Comparison of ENCODE assay signal across 22 cellular contexts in the genomic region with DNA sequence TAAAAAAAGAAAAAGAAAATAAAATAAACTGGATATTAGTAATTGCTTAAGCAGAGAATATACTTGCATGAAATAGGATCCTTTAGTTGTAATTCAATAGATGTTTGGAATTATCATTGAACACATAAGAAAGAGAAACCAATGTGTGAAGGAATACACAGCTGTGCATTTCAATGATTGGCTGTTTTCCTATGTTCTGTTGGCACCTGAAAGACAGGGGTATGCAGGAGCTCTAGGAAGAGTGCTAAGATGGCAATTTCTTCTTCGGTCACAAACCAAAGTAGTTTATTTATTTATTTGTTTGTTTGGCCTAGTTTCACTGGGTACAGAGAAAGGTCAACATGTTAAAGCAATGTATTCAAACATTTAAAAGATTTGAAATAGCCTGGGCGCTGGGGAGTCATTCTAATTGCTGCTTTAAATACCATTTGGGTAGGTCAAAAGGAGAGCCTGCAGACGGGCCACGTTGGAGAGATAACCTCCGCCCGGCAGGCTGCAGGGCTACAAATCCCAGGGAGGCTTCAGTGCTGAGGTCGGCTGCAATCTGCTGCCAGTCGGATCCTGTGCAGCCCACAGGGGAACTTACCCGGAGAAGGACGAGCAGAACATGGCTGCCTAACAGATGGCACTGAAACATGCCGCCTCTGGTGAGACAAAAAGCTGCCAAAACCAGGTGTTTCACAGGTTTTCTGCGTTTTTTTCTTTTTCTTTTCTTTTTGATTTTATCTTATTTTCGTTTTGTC.
DNase-seq lines count a peak whose midpoint lies in the region; ATAC-seq and TF ChIP-seq lines count a peak whose summit lies in the region.
"Had no signal": no experiment of that assay in that cellular context is flagged by ENCODE, and none has a peak within 500 bp of the region (broad histone marks: within the 10 kb centered on the region; RNA-seq: fewer than 3 reads in every experiment).

No MANE protein-coding gene starts in this region.

- H3K9me3 Mint-ChIP-seq in type B pancreatic cell = no peaks in the 10 kb centered on the region

- H4K20me1 ChIP-seq in Karpas-422 (ENCODE audit: insufficient read depth, low read depth, low read length) = no peaks in the 10 kb centered on the region

- H3K4me2 ChIP-seq in Karpas-422 (ENCODE audit: low read depth, low read length, poor library complexity, severe bottlenecking) = no peak overlapping the region

- H3K4me3 ChIP-seq in BE2C (ENCODE audit: low read depth, low read length) = no peak overlapping the region
- peak overlapping the region in 1 of 2 donors; percentile 0 for H3K4me3 ChIP-seq in body of pancreas
- H3K4me3 ChIP-seq in lower lobe of right lung = peak overlapping the region; percentile 29
- H3K4me3 ChIP-seq in Karpas-422 (ENCODE audit: low read length) = no peak overlapping the region
- no peak overlapping the region for H3K4me3 ChIP-seq in breast epithelium
- H3K4me3 ChIP-seq: colonic mucosa, MG63, spleen had no signal

- no peaks in the 10 kb centered on the region for H3K27me3 Mint-ChIP-seq in type B pancreatic cell
- H3K27me3 Mint-ChIP-seq: activated naive CD4-positive, alpha-beta T cell treated with anti-CD3 and anti-CD28 coated beads, Interleukin-2, amount 50 U/mL, for 24 hours; CD4-positive, alpha-beta T cell; IgD-negative memory B cell had no signal

- WGBS in body of pancreas, 2 donors = 29 to 31% methylated on average over 13 of the region's 13 CpGs

- no peaks in the 10 kb centered on the region for H3K4me1 Mint-ChIP-seq in type B pancreatic cell (ENCODE audit: unreplicated experiment)
- H3K4me1 Mint-ChIP-seq: activated naive CD4-positive, alpha-beta T cell treated with anti-CD3 and anti-CD28 coated beads, Interleukin-2, amount 50 U/mL, for 24 hours; IgD-negative memory B cell; neural crest cell had no signal

- no peak overlapping the region for H3K9ac ChIP-seq in Karpas-422 (ENCODE audit: low read length)

- DNase-seq in BE2C (peak; percentile 22), HuH-7 (ENCODE audit: low spot score) (peak; percentile 1), body of pancreas (peak; percentile 46 to 72 (median 57)), lower lobe of right lung (no peak), type B pancreatic cell (ENCODE audit: extremely low spot score, unreplicated experiment) (no peak), Karpas-422 (no peak), breast epithelium (ENCODE audit: low spot score in 2 of 2) (no peak)
- no peak for DNase-seq in stimulated activated naive CD4-positive, alpha-beta T cell treated with Interleukin-2 at 50 U/mL for 16 hours (lab: John Stamatoyannopoulos, UW)
- DNase-seq: activated T-cell treated with anti-CD3 and anti-CD28 coated beads, Interleukin-2, amount 50 U/mL, for 4 hours; CD4-positive, alpha-beta T cell; colonic mucosa; DMS53; HFFc6; hypothalamus; MG63; NCI-H187 treated with DMSO at 0.1 percent for 48 hours; NCI-H69; spleen; T-helper 2 cell had no signal

- H3K9me3 ChIP-seq in BE2C (no peaks in the 10 kb centered on the region), body of pancreas (no peaks in the 10 kb centered on the region), lower lobe of right lung (no peaks in the 10 kb centered on the region), Karpas-422 (ENCODE audit: low read length) (peaks cover 11% of the 10 kb centered on the region), breast epithelium (no peaks in the 10 kb centered on the region)
- H3K9me3 ChIP-seq: colonic mucosa, MG63 had no signal

- intact Hi-C loops in body of pancreas (cut with DNase I) = no loop called here
- intact Hi-C loops in lower lobe of right lung (cut with DNase I) = no loop called here
- intact Hi-C loops in breast epithelium (cut with DNase I; ENCODE audit: low total_unique reads) = no loop called here

- H3K9me2 ChIP-seq in Karpas-422 (replicated peaks; ENCODE audit: insufficient read depth, low read length) = no peaks in the 10 kb centered on the region

- H3K4me3 Mint-ChIP-seq in type B pancreatic cell = no peak overlapping the region
- H3K4me3 Mint-ChIP-seq: activated naive CD4-positive, alpha-beta T cell treated with anti-CD3 and anti-CD28 coated beads, Interleukin-2, amount 50 U/mL, for 24 hours; activated T-cell treated with anti-CD3 and anti-CD28 coated beads, Interleukin-2, amount 50 U/mL, for 4 hours; CD4-positive, alpha-beta T cell; HFFc6; IgD-negative memory B cell; neural crest cell had no signal

- H2AFZ ChIP-seq in Karpas-422 (ENCODE audit: low read length) = no peak overlapping the region

- H3K4me1 ChIP-seq in BE2C (no peaks in the 10 kb centered on the region), body of pancreas (peaks cover 14% of the 10 kb centered on the region), lower lobe of right lung (no peaks in the 10 kb centered on the region), Karpas-422 (ENCODE audit: low read length) (no peaks in the 10 kb centered on the region), breast epithelium (no peaks in the 10 kb centered on the region)
- H3K4me1 ChIP-seq: colonic mucosa, spleen had no signal

- no peaks in the 10 kb centered on the region for H3K36me3 Mint-ChIP-seq in type B pancreatic cell
- H3K36me3 Mint-ChIP-seq: activated naive CD4-positive, alpha-beta T cell treated with anti-CD3 and anti-CD28 coated beads, Interleukin-2, amount 50 U/mL, for 24 hours; IgD-negative memory B cell had no signal

- H3K36me3 ChIP-seq in BE2C (no peaks in the 10 kb centered on the region), body of pancreas (replicated peaks in 1 of 2; ENCODE audit: insufficient read depth in 1 of 2, low read depth in 2 of 2) (no peaks in the 10 kb centered on the region), lower lobe of right lung (no peaks in the 10 kb centered on the region), Karpas-422 (ENCODE audit: insufficient read depth, low read length) (no peaks in the 10 kb centered on the region), breast epithelium (no peaks in the 10 kb centered on the region)
- H3K36me3 ChIP-seq: colonic mucosa, MG63, spleen had no signal

- ATAC-seq in body of pancreas = peak; percentile 89
- peak in 1 of 2 donors; percentile 57 for ATAC-seq in lower lobe of right lung
- ATAC-seq: activated T-cell treated with anti-CD3 and anti-CD28 coated beads, Interleukin-2, amount 50 U/mL, for 4 hours had no signal

- TF ChIP-seq POLR2A in body of pancreas (IDR thresholded peaks at IDR 0.05) = peak in 1 of 3 donors; percentile 52
- TF ChIP-seq POLR2A in breast epithelium (IDR thresholded peaks at IDR 0.05) = no peak

- no peak overlapping the region for H3K27ac Mint-ChIP-seq in type B pancreatic cell
- H3K27ac Mint-ChIP-seq: activated naive CD4-positive, alpha-beta T cell treated with anti-CD3 and anti-CD28 coated beads, Interleukin-2, amount 50 U/mL, for 24 hours; CD4-positive, alpha-beta T cell; HFFc6; IgD-negative memory B cell had no signal

- H3K27me3 ChIP-seq in BE2C = peaks cover 8% of the 10 kb centered on the region; the same call in 1 of the 2 replicates
- H3K27me3 ChIP-seq in body of pancreas = no peaks in the 10 kb centered on the region
- H3K27me3 ChIP-seq in lower lobe of right lung (ENCODE audit: low read depth) = no peaks in the 10 kb centered on the region
- no peaks in the 10 kb centered on the region for H3K27me3 ChIP-seq in Karpas-422 (ENCODE audit: low read length)
- H3K27me3 ChIP-seq in breast epithelium = no peaks in the 10 kb centered on the region
- H3K27me3 ChIP-seq: colonic mucosa, MG63, spleen had no signal

- TF ChIP-seq CTCF in BE2C (IDR thresholded peaks at IDR 0.05; ENCODE audit: low read depth, low read length) = no peak
- TF ChIP-seq CTCF in body of pancreas (IDR thresholded peaks at IDR 0.05) = no peak
- TF ChIP-seq CTCF in lower lobe of right lung (IDR thresholded peaks at IDR 0.05) = no peak
- TF ChIP-seq CTCF in type B pancreatic cell (conservative IDR thresholded peaks at IDR 0.05) = no peak
- no peak for TF ChIP-seq CTCF in breast epithelium (IDR thresholded peaks at IDR 0.05)

- H3K27ac ChIP-seq in body of pancreas = peak overlapping the region; percentile 42 to 83 (median 76)
- no peak overlapping the region for H3K27ac ChIP-seq in lower lobe of right lung
- no peak overlapping the region for H3K27ac ChIP-seq in Karpas-422 (ENCODE audit: low read length)
- no peak overlapping the region for H3K27ac ChIP-seq in breast epithelium
- H3K27ac ChIP-seq: colonic mucosa, spleen had no signal

- no peaks in the 10 kb centered on the region for H3K79me2 ChIP-seq in Karpas-422 (ENCODE audit: low read length)

Comparison
In these comparisons a context has a peak if more than half of its experiments do, and no peak if none do; other contexts are left out.
1. DNase-seq: peak in BE2C (single experiment), HuH-7 (single experiment) and body of pancreas (4 of 4); none in lower lobe of right lung (single experiment), stimulated activated naive CD4-positive, alpha-beta T cell treated with Interleukin-2 at 50 U/mL for 16 hours (single experiment), type B pancreatic cell (single experiment), Karpas-422 (single experiment) and breast epithelium (0 of 2).
2. H3K27ac ChIP-seq: peak in body of pancreas (4 of 4); none in lower lobe of right lung (single experiment), Karpas-422 (single experiment) and breast epithelium (0 of 2).